In the genomic region with DNA sequence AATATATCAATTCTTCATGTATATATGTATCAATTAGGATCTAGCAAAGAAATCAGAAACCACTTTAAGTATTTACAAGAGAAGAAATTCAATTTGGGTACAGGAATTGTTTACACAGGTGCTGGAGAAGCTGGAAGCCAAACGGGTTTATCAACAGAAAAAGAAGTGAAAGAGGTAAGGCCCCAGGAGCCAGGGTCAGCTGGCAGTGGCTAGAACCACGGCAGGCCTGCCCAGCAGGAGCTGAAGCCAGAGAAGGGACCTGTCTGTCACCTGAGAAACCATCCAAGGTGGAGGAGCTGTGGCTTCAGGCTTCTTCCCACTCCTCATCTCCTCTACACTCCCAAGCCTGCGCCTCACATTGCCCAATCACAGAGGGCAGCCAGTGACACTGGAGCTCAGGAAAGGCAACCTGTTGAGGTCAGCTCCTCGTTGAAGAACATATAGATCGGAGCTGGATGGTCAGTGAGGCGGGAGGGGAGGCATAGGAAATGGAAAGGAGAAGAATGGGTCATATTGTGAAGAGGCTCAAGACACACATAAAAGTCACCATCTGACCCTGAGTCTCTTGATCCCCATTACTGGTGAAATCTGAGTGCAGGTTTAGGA, we compare ENCODE assay signal across 12 cellular contexts.
DNase-seq lines count a peak whose midpoint lies in the region; ATAC-seq and TF ChIP-seq lines count a peak whose summit lies in the region.
"Had no signal": no experiment of that assay in that cellular context is flagged by ENCODE, and none has a peak within 500 bp of the region (broad histone marks: within the 10 kb centered on the region; RNA-seq: fewer than 3 reads in every experiment).

No MANE protein-coding gene starts in this region.

- H3K27ac ChIP-seq in HL-60 (replicated peaks), result peak overlapping the region; percentile 43
- H3K27ac ChIP-seq in OCI-LY7 (ENCODE audit: low read depth, low read length, poor library complexity, severe bottlenecking), result no peak overlapping the region
- peak overlapping the region; percentile 27 for H3K27ac ChIP-seq in lower lobe of right lung
- no peak overlapping the region for H3K27ac ChIP-seq in MM.1S (ENCODE audit: low read length)
- H3K27ac ChIP-seq: SJSA1 had no signal

- POLR2A ChIA-PET in OCI-LY7 (lab: Charles Lee), result interaction anchor here (0.6 to 1.6 kb wide), 4 partner anchors 12 to 1170 kb away, joined by 3 to 5 read pairs (median 4); a partner anchor contains a TSS

- H3K4me1 Mint-ChIP-seq in CD14-positive monocyte, result peaks cover 76% of the 10 kb centered on the region

- H3F3A ChIP-seq in MM.1S (ENCODE audit: insufficient read depth, low read length), result no peaks in the 10 kb centered on the region

- intact Hi-C loops in CD14-positive monocyte (cut with micrococcal nuclease) (loop anchor here (5.0 to 10.0 kb wide), 2 partner anchors 437 to 439 kb away; no protein-coding TSS in a partner anchor), OCI-LY7 (cut with micrococcal nuclease; ENCODE audit: unreplicated experiment) (no loop called here), lower lobe of right lung (cut with DNase I) (no loop called here)

- no TSS peak for BruUV-seq in OCI-LY7 (replicated peaks; lab: Mats Ljungman, UMichigan)

- H3K36me3 ChIP-seq in OCI-LY7 (ENCODE audit: insufficient read depth, low read length) (no peaks in the 10 kb centered on the region), lower lobe of right lung (no peaks in the 10 kb centered on the region), MM.1S (replicated peaks; ENCODE audit: insufficient read depth, low read length) (no peaks in the 10 kb centered on the region)
- H3K36me3 ChIP-seq: SJSA1 had no signal

- H3K27me3 Mint-ChIP-seq in CD14-positive monocyte (ENCODE audit: low read depth in 3 of 3), result peaks cover 0 to 3% (median 1%) of the 10 kb centered on the region in 3 donors

- H3K4me2 ChIP-seq in OCI-LY7 (ENCODE audit: low read length) (no peak overlapping the region), MM.1S (ENCODE audit: low read depth, low read length) (no peak overlapping the region)

- no peaks in the 10 kb centered on the region for H3K79me2 ChIP-seq in OCI-LY7 (ENCODE audit: insufficient read depth, low read depth, low read length)
- no peaks in the 10 kb centered on the region for H3K79me2 ChIP-seq in MM.1S (ENCODE audit: low read length)

- H3K27me3 ChIP-seq in HL-60 (ENCODE audit: insufficient read depth, poor library complexity, severe bottlenecking) (no peaks in the 10 kb centered on the region), lower lobe of right lung (ENCODE audit: low read depth) (no peaks in the 10 kb centered on the region), MM.1S (replicated peaks; ENCODE audit: insufficient read depth, low read length) (no peaks in the 10 kb centered on the region)
- H3K27me3 ChIP-seq: SJSA1 had no signal

- H2AFZ ChIP-seq in OCI-LY7 (ENCODE audit: low read length) (peak overlapping the region; percentile 86; the same call in 1 of the 2 replicates), MM.1S (ENCODE audit: low read length) (no peak overlapping the region)

- H3K9me3 Mint-ChIP-seq in CD14-positive monocyte, result no peaks in the 10 kb centered on the region
- H3K9me3 Mint-ChIP-seq: activated naive CD4-positive, alpha-beta T cell treated with anti-CD3 and anti-CD28 coated beads for 36 hours had no signal

- ATAC-seq in lower lobe of right lung (no peak), GM19467 (IDR thresholded peaks at IDR 0.05; ENCODE audit: unreplicated experiment) (no peak)

- CTCF ChIA-PET in OCI-LY7 (lab: Charles Lee; ENCODE audit: unreplicated experiment), result no interaction called here

- H4K20me1 ChIP-seq in OCI-LY7 (ENCODE audit: insufficient read depth, low read length), result no peaks in the 10 kb centered on the region
- H4K20me1 ChIP-seq in MM.1S (ENCODE audit: insufficient read depth, low read length), result no peaks in the 10 kb centered on the region

- H3K36me3 Mint-ChIP-seq in CD14-positive monocyte, result peaks cover 0 to 4% of the 10 kb centered on the region in 2 donors

- H3K4me1 ChIP-seq in OCI-LY7 (ENCODE audit: insufficient read depth, low read length, poor library complexity, severe bottlenecking) (peaks cover 34% of the 10 kb centered on the region), lower lobe of right lung (peaks cover 72% of the 10 kb centered on the region), MM.1S (ENCODE audit: low read length) (no peaks in the 10 kb centered on the region)

- H3K9me3 ChIP-seq in OCI-LY7 (ENCODE audit: low read length) (no peaks in the 10 kb centered on the region), lower lobe of right lung (no peaks in the 10 kb centered on the region), MM.1S (replicated peaks; ENCODE audit: insufficient read depth, low read length) (no peaks in the 10 kb centered on the region)
- H3K9me3 ChIP-seq: SJSA1 had no signal

- H3K9ac ChIP-seq in MM.1S (ENCODE audit: low read length), result no peak overlapping the region

- H3K9me2 ChIP-seq in OCI-LY7 (ENCODE audit: insufficient read depth, low read length), result no peaks in the 10 kb centered on the region
- no peaks in the 10 kb centered on the region for H3K9me2 ChIP-seq in MM.1S (replicated peaks; ENCODE audit: insufficient read depth, low read length)

- DNase-seq in CD14-positive monocyte (ENCODE audit: low spot score) (no peak), HL-60 (ENCODE audit: low read depth in 1 of 2, low spot score in 1 of 2) (no peak), OCI-LY7 (ENCODE audit: low spot score) (no peak), lower lobe of right lung (no peak), MM.1S (no peak), NCI-H524 (lab: John Stamatoyannopoulos, UW) (no peak)
- DNase-seq in effector CD8-positive, alpha-beta T cell (lab: John Stamatoyannopoulos, UW), result no peak
- DNase-seq: activated naive CD4-positive, alpha-beta T cell treated with anti-CD3 and anti-CD28 coated beads for 36 hours; NCI-H82; stimulated activated CD8-positive, alpha-beta memory T cell treated with anti-CD3 and anti-CD28 coated beads, Interleukin-4, amount 100 ng/mL, for 48 hours had no signal

- TF ChIP-seq CTCF in CD14-positive monocyte (IDR thresholded peaks at IDR 0.05) (no peak), HL-60 (IDR thresholded peaks at IDR 0.05; ENCODE audit: insufficient read depth, low read length) (no peak), OCI-LY7 (conservative IDR thresholded peaks at IDR 0.05; ENCODE audit: low read length) (no peak), lower lobe of right lung (IDR thresholded peaks at IDR 0.05) (no peak), MM.1S (IDR thresholded peaks at IDR 0.05; ENCODE audit: low read length) (no peak)

- H3K4me3 ChIP-seq in HL-60 (replicated peaks; ENCODE audit: insufficient read depth, low read length) (no peak overlapping the region), OCI-LY7 (ENCODE audit: low read depth, low read length, poor library complexity, severe bottlenecking) (no peak overlapping the region), lower lobe of right lung (no peak overlapping the region), MM.1S (ENCODE audit: low read length) (no peak overlapping the region)
- H3K4me3 ChIP-seq: SJSA1 had no signal

- H3K4me3 Mint-ChIP-seq in CD14-positive monocyte, result peak overlapping the region in 1 of 2 donors; percentile 63
- H3K4me3 Mint-ChIP-seq: activated naive CD4-positive, alpha-beta T cell treated with anti-CD3 and anti-CD28 coated beads for 36 hours had no signal

- H3K27ac Mint-ChIP-seq in CD14-positive monocyte, result peak overlapping the region; percentile 88 to 97 (median 96)
- H3K27ac Mint-ChIP-seq: activated naive CD4-positive, alpha-beta T cell treated with anti-CD3 and anti-CD28 coated beads for 36 hours had no signal

Comparison
In these comparisons a context has a peak if more than half of its experiments do, and no peak if none do; other contexts are left out.
1. H3K27ac ChIP-seq: peak in HL-60 (single experiment) and lower lobe of right lung (single experiment); none in OCI-LY7 (single experiment) and MM.1S (single experiment).
2. intact Hi-C loops: an anchor here in CD14-positive monocyte (5.0 to 10.0 kb wide); none called in OCI-LY7 and lower lobe of right lung.